In the genomic region with DNA sequence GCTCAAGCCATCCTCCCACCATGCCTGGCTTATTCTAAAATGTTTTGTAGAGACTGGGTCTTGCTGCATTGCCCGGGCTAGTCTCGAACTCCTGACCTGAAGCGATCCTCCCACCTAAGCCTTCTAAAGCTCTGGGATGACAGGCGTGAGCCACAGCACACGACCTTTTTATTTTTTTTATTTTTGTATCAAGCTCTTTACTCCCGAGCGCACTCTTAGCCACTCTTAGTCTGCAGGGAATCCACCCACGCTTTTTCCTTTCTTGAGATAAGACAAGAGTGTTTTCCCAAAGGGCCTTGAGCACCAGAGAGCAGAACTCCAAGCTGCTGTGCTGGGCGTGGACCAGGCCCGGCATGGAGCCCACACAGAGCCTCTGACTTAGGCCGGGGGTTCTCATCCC, we compare ENCODE assay signal across 1 cellular context.
TF ChIP-seq lines count a peak whose summit lies in the region.

No MANE protein-coding gene starts in this region.

TF ChIP-seq in HEK293, 187 proteins besides CTCF, POLR2A, EP300 and RAD21 (continued from another document):
- TF ChIP-seq, protein P1, sequence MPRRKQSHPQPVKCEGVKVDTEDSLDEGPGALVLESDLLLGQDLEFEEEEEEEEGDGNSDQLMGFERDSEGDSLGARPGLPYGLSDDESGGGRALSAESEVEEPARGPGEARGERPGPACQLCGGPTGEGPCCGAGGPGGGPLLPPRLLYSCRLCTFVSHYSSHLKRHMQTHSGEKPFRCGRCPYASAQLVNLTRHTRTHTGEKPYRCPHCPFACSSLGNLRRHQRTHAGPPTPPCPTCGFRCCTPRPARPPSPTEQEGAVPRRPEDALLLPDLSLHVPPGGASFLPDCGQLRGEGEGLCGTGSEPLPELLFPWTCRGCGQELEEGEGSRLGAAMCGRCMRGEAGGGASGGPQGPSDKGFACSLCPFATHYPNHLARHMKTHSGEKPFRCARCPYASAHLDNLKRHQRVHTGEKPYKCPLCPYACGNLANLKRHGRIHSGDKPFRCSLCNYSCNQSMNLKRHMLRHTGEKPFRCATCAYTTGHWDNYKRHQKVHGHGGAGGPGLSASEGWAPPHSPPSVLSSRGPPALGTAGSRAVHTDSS (tag by site-specific recombination; IDR thresholded peaks at IDR 0.05): no peak
- no peak for TF ChIP-seq ZXDB (tag by site-specific recombination; IDR thresholded peaks at IDR 0.05)
- TF ChIP-seq ZNF121 (tag by site-specific recombination; IDR thresholded peaks at IDR 0.05): no peak
- no peak for TF ChIP-seq ZBTB1 (tag by site-specific recombination; IDR thresholded peaks at IDR 0.05)
- TF ChIP-seq ZNF140 (tag by site-specific recombination; IDR thresholded peaks at IDR 0.05): no peak
- no peak for TF ChIP-seq ZNF366 (tag by site-specific recombination; conservative IDR thresholded peaks at IDR 0.05)
- TF ChIP-seq, protein P2, sequence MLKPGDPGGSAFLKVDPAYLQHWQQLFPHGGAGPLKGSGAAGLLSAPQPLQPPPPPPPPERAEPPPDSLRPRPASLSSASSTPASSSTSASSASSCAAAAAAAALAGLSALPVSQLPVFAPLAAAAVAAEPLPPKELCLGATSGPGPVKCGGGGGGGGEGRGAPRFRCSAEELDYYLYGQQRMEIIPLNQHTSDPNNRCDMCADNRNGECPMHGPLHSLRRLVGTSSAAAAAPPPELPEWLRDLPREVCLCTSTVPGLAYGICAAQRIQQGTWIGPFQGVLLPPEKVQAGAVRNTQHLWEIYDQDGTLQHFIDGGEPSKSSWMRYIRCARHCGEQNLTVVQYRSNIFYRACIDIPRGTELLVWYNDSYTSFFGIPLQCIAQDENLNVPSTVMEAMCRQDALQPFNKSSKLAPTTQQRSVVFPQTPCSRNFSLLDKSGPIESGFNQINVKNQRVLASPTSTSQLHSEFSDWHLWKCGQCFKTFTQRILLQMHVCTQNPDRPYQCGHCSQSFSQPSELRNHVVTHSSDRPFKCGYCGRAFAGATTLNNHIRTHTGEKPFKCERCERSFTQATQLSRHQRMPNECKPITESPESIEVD (tag by site-specific recombination; IDR thresholded peaks at IDR 0.05): 0 out of 2 replicates have a peak, but pooled peaks have one; percentile 12
- TF ChIP-seq ZNF555 (tag by site-specific recombination; conservative IDR thresholded peaks at IDR 0.05): no peak
- no peak for TF ChIP-seq ZNF549 (tag by site-specific recombination; IDR thresholded peaks at IDR 0.05)
- peak; percentile 24; the same call in 1 of the 2 replicates for TF ChIP-seq ZIC2 (tag by site-specific recombination; IDR thresholded peaks at IDR 0.05)
- TF ChIP-seq ZNF221 (tag by site-specific recombination; IDR thresholded peaks at IDR 0.05; ENCODE audit: borderline replicate concordance): no peak
- no peak for TF ChIP-seq ZFP3 (tag by site-specific recombination; IDR thresholded peaks at IDR 0.05; ENCODE audit: low read depth)
TF ChIP-seq in HEK293: peak in this region for 4.
